Comparison of ENCODE assay signal across 16 cellular contexts in the genomic region with DNA sequence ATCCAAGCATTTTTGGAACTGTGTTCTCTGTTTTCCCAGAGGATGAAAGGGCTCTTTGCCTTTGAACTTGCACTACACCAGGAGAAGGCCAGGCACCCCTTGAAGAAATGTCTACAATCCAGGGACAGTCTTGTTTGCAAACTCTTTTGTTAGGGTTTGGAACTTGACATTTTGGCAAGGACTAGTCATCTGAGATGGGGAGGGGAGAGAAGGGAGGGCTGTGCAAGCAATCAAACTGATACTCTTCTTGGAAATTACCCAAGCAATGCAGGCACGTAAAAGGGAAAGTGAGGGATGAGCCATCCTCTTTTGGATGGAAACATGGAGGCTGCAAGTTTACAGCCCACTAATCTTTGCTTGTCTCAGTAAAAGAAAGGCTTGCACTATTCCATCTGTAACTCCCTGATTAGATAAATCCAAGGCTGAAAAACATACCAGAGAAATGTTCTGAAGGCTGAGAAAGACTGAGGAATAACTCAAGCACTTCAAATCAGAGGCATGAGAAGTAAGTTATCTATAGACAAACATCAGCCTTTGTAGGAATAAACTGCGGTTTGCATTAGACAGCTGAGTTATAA.
DNase-seq lines count a peak whose midpoint lies in the region; ATAC-seq, FAIRE-seq and TF ChIP-seq lines count a peak whose summit lies in the region.
"Had no signal": no experiment of that assay in that cellular context is flagged by ENCODE, and none has a peak within 500 bp of the region (broad histone marks: within the 10 kb centered on the region; RNA-seq: fewer than 3 reads in every experiment).

No MANE protein-coding gene starts in this region.

- ATAC-seq in K562 (no peak), left lung (peak; percentile 20), HG02840 (IDR thresholded peaks at IDR 0.05; ENCODE audit: low FRiP score, unreplicated experiment) (no peak), HG02884 (IDR thresholded peaks at IDR 0.05; ENCODE audit: unreplicated experiment) (no peak)

- no peak for TF ChIP-seq EP300 in K562 (IDR thresholded peaks at IDR 0.05; ENCODE audit: low read length)

- H3K4me1 Mint-ChIP-seq in HFFc6 (ENCODE audit: low read depth): peaks cover 93% of the 10 kb centered on the region

- no peaks in the 10 kb centered on the region; the same call in 1 of the 2 replicates for H3K36me3 Mint-ChIP-seq in HFFc6 (ENCODE audit: low read depth)
- H3K36me3 Mint-ChIP-seq: CD14-positive monocyte had no signal

- TF ChIP-seq POLR2A in K562 (conservative IDR thresholded peaks at IDR 0.05): no peak

- H3K4me1 ChIP-seq in K562 (replicated peaks in 1 of 2; ENCODE audit: control insufficient read depth in 2 of 2, insufficient read depth in 2 of 2, low read length in 2 of 2): peaks cover 7 to 33% of the 10 kb centered on the region in 2 experiments
- H3K4me1 ChIP-seq in left lung: peaks cover 0 to 2% of the 10 kb centered on the region in 2 donors

- in situ Hi-C loops in K562 (cut with MboI): no loop called here

- H3K27ac ChIP-seq in AG04450 (ENCODE audit: low read depth, low read length) (peak overlapping the region; percentile 80), K562 (ENCODE audit: extremely low read depth, low read depth, low read length) (no peak overlapping the region), left lung (no peak overlapping the region)

- intact Hi-C loops in K562 (cut with micrococcal nuclease) (no loop called here), left lung (cut with DNase I) (no loop called here)

- H3K27ac Mint-ChIP-seq in HFFc6: peak overlapping the region; percentile 95
- H3K27ac Mint-ChIP-seq: CD14-positive monocyte had no signal

- no peaks in the 10 kb centered on the region for H3K27me3 ChIP-seq in AG04450 (ENCODE audit: control insufficient read depth, insufficient read depth, low read length)
- no peaks in the 10 kb centered on the region for H3K27me3 ChIP-seq in K562 (ENCODE audit: control insufficient read depth in 2 of 2, insufficient read depth in 2 of 2, low read length in 2 of 2)
- no peaks in the 10 kb centered on the region for H3K27me3 ChIP-seq in left lung
- H3K27me3 ChIP-seq: SJCRH30 had no signal

- no peaks in the 10 kb centered on the region for H4K20me1 ChIP-seq in K562 (replicated peaks; ENCODE audit: control insufficient read depth, insufficient read depth, low read length)

- BruUV-seq in K562 (replicated peaks; lab: Mats Ljungman, UMichigan): no TSS peak

- H3K36me3 ChIP-seq in K562 (ENCODE audit: control insufficient read depth, insufficient read depth, low read length) (no peaks in the 10 kb centered on the region), left lung (no peaks in the 10 kb centered on the region)
- H3K36me3 ChIP-seq: SJCRH30 had no signal

- no peaks in the 10 kb centered on the region for H3K79me2 ChIP-seq in K562 (ENCODE audit: control insufficient read depth, insufficient read depth, low read length)

- POLR2A ChIA-PET in AG04450 (lab: Yijun Ruan, JAX): interaction anchor here (0.6 to 1.4 kb wide), 7 partner anchors 41 to 257 kb away, joined by 3 to 13 read pairs (median 3); a partner anchor contains a TSS
- POLR2A ChIA-PET in K562 (lab: Yijun Ruan, JAX): no interaction called here

- no peak for TF ChIP-seq CTCF in AG04450 (IDR thresholded peaks at IDR 0.05; ENCODE audit: low read depth, low read length)
- TF ChIP-seq CTCF in HFFc6 (IDR thresholded peaks at IDR 0.05): no peak
- TF ChIP-seq CTCF in K562 (IDR thresholded peaks at IDR 0.05 in 2 of 3, conservative IDR thresholded peaks at IDR 0.05 in 1 of 3; ENCODE audit: insufficient read depth in 2 of 3, low read depth in 1 of 3, low read length in 3 of 3): no peak
- TF ChIP-seq CTCF in left lung (IDR thresholded peaks at IDR 0.05): no peak

- no peaks in the 10 kb centered on the region; the same call in 1 of the 2 replicates for H3K27me3 Mint-ChIP-seq in HFFc6 (ENCODE audit: insufficient read depth)

- H3K4me3 ChIP-seq in AG04450 (ENCODE audit: low read depth, low read length) (peak overlapping the region; percentile 7; the same call in 1 of the 2 replicates), K562 (no peak overlapping the region), left lung (no peak overlapping the region)
- H3K4me3 ChIP-seq: GM12878, SJCRH30 had no signal

- no peak for FAIRE-seq in K562 (lab: Jason Lieb, UNC)
- FAIRE-seq: frontal cortex, GM12878, kidney, TTC549 had no signal

- H3K9me3 ChIP-seq in AG04450 (ENCODE audit: control insufficient read depth, insufficient read depth, low read length) (no peaks in the 10 kb centered on the region), K562 (replicated peaks; ENCODE audit: control insufficient read depth, insufficient read depth, low read depth, low read length) (no peaks in the 10 kb centered on the region), left lung (peaks cover 0 to 6% of the 10 kb centered on the region in 2 donors)

- CTCF ChIA-PET in AG04450 (lab: Charles Lee): interaction anchor here (0.7 to 1.0 kb wide), 2 partner anchors 50 to 946 kb away, joined by 4 to 7 read pairs; no protein-coding TSS in a partner anchor
- CTCF ChIA-PET in K562 (lab: Yijun Ruan, JAX; ENCODE audit: low intra/inter-chr PET ratio): no interaction called here

- 0% methylated on average over 2 of the region's 2 CpGs for WGBS in K562 (ENCODE audit: insufficient coverage, low coverage, missing lambda C conversion rate)

- H3K4me2 ChIP-seq in K562 (ENCODE audit: insufficient read depth, low read length): no peak overlapping the region

- no peaks in the 10 kb centered on the region for H3K9me3 Mint-ChIP-seq in HFFc6

- H3K9ac ChIP-seq in K562 (ENCODE audit: insufficient read depth in 1 of 2, low read depth in 2 of 2, low read length in 2 of 2): no peak overlapping the region

- H3K4me3 Mint-ChIP-seq in HFFc6: peak overlapping the region; percentile 79
- H3K4me3 Mint-ChIP-seq: CD14-positive monocyte had no signal

- H3K9me1 ChIP-seq in K562 (ENCODE audit: control insufficient read depth, insufficient read depth, low read length): no peaks in the 10 kb centered on the region

- H2AFZ ChIP-seq in K562 (ENCODE audit: low read depth, low read length): no peak overlapping the region

- no peak; a peak in 1 of 4 replicates for TF ChIP-seq RAD21 in K562 (CRISPR knock-in tag; conservative IDR thresholded peaks at IDR 0.05 in 1 of 2, IDR thresholded peaks at IDR 0.05 in 1 of 2)

- DNase-seq in AG04450 (ENCODE audit: low read depth, low spot score): peak; percentile 75
- no peak for DNase-seq in HFFc6
- DNase-seq in K562 (ENCODE audit: extremely low read depth in 1 of 4, low spot score in 3 of 4): peak in 1 of 4 experiments; percentile 22
- DNase-seq in left lung: no peak
- no peak for DNase-seq in NCI-H2227 treated with DMSO at 0.1 percent for 48 hours (lab: John Stamatoyannopoulos, UW)
- no peak for DNase-seq in HPDE6-E6E7 (ENCODE audit: extremely low spot score)
- DNase-seq: kidney; NCI-H2081; SJCRH30; stimulated activated naive CD4-positive, alpha-beta T cell treated with Interleukin-2 at 50 U/mL for 16 hours had no signal

TF ChIP-seq in K562, 482 proteins besides CTCF, POLR2A, EP300 and RAD21 (continues in another document):
- no peak for TF ChIP-seq CBFB (CRISPR knock-in tag; IDR thresholded peaks at IDR 0.05)
- TF ChIP-seq, protein P1, sequence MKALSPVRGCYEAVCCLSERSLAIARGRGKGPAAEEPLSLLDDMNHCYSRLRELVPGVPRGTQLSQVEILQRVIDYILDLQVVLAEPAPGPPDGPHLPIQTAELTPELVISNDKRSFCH (CRISPR knock-in tag; IDR thresholded peaks at IDR 0.05): no peak
- TF ChIP-seq, protein P1 (tag; IDR thresholded peaks at IDR 0.05): 0 out of 2 replicates have a peak, but pooled peaks have one; percentile 40
- peak; percentile 61; the same call in 1 of the 2 replicates for TF ChIP-seq CBFA2T3 (IDR thresholded peaks at IDR 0.05)
- TF ChIP-seq LARP7 (IDR thresholded peaks at IDR 0.05): no peak
- TF ChIP-seq ETV1 (tag; conservative IDR thresholded peaks at IDR 0.05; ENCODE audit: low read depth): no peak
- TF ChIP-seq GATAD2B (IDR thresholded peaks at IDR 0.05; ENCODE audit: borderline replicate concordance): no peak
- TF ChIP-seq ARNT (IDR thresholded peaks at IDR 0.05): no peak
- peak in 1 of 2 experiments; percentile 53; a peak in 2 of 4 replicates for TF ChIP-seq KDM1A (IDR thresholded peaks at IDR 0.05)
- no peak for TF ChIP-seq NR4A1 (CRISPR knock-in tag; IDR thresholded peaks at IDR 0.05)
- TF ChIP-seq NR4A1 (tag; IDR thresholded peaks at IDR 0.05): no peak
- no peak for TF ChIP-seq SREBF2 (CRISPR knock-in tag; IDR thresholded peaks at IDR 0.05)
- no peak for TF ChIP-seq ZFPM2 (CRISPR knock-in tag; IDR thresholded peaks at IDR 0.05)
- no peak for TF ChIP-seq FOXJ3 (CRISPR knock-in tag; IDR thresholded peaks at IDR 0.05)
- peak; percentile 46; the same call in 1 of the 2 replicates for TF ChIP-seq GATA2 (CRISPR knock-in tag; IDR thresholded peaks at IDR 0.05)
- TF ChIP-seq KAT7 (CRISPR knock-in tag; IDR thresholded peaks at IDR 0.05; ENCODE audit: borderline replicate concordance): no peak
- TF ChIP-seq, protein P2, sequence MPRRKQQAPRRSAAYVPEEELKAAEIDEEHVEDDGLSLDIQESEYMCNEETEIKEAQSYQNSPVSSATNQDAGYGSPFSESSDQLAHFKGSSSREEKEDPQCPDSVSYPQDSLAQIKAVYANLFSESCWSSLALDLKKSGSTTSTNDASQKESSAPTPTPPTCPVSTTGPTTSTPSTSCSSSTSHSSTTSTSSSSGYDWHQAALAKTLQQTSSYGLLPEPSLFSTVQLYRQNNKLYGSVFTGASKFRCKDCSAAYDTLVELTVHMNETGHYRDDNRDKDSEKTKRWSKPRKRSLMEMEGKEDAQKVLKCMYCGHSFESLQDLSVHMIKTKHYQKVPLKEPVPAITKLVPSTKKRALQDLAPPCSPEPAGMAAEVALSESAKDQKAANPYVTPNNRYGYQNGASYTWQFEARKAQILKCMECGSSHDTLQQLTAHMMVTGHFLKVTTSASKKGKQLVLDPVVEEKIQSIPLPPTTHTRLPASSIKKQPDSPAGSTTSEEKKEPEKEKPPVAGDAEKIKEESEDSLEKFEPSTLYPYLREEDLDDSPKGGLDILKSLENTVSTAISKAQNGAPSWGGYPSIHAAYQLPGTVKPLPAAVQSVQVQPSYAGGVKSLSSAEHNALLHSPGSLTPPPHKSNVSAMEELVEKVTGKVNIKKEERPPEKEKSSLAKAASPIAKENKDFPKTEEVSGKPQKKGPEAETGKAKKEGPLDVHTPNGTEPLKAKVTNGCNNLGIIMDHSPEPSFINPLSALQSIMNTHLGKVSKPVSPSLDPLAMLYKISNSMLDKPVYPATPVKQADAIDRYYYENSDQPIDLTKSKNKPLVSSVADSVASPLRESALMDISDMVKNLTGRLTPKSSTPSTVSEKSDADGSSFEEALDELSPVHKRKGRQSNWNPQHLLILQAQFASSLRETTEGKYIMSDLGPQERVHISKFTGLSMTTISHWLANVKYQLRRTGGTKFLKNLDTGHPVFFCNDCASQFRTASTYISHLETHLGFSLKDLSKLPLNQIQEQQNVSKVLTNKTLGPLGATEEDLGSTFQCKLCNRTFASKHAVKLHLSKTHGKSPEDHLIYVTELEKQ (CRISPR knock-in tag; IDR thresholded peaks at IDR 0.05): no peak
- TF ChIP-seq MIER1 (IDR thresholded peaks at IDR 0.05; ENCODE audit: low read depth): no peak
